ENCODE assay signal across 1 cellular context in the genomic region with DNA sequence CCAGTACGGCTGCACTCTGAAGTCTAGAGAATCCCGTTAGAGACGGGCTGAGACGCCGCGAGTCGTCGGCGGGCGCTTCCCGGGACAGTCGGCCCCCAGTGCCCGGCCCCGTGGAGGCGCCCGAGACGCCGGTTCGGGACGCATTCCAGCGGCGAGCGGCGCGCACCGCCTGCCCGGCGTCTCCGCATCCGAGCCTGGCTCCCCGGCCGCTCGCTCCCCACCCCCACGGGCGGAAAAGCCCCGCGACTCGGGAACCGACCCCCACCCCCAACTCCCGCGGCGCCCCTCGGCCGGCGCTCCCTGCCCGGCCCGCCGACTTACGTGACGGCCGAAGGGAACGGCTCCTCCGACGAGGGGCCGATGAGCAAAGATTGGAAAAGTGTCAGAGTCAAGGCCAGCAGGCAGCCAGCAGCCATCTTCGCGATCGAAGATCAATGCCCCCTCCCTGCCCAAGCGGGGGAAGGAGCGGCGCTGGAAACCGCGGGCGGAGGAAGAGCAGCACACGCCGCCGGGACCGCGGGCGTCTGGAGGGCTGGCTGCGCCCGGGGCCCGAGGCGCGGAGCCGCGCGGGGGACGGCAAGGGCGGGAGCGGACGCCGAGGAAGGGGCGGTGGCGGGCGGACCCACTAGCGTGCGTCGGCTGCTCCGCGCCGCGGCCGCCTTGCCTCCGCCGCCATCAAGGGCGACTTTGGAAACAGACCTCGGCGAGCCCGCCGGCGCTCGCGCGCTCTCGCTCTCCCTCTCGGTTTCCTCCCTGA.
TF ChIP-seq lines count a peak whose summit lies in the region.

A gene (minus strand): TSS at position 734 of the 757 bp plus-strand sequence.

TF ChIP-seq in GM12878, 131 proteins besides CTCF, POLR2A, EP300 and RAD21 (continued from another document):
- TF ChIP-seq, protein P1, sequence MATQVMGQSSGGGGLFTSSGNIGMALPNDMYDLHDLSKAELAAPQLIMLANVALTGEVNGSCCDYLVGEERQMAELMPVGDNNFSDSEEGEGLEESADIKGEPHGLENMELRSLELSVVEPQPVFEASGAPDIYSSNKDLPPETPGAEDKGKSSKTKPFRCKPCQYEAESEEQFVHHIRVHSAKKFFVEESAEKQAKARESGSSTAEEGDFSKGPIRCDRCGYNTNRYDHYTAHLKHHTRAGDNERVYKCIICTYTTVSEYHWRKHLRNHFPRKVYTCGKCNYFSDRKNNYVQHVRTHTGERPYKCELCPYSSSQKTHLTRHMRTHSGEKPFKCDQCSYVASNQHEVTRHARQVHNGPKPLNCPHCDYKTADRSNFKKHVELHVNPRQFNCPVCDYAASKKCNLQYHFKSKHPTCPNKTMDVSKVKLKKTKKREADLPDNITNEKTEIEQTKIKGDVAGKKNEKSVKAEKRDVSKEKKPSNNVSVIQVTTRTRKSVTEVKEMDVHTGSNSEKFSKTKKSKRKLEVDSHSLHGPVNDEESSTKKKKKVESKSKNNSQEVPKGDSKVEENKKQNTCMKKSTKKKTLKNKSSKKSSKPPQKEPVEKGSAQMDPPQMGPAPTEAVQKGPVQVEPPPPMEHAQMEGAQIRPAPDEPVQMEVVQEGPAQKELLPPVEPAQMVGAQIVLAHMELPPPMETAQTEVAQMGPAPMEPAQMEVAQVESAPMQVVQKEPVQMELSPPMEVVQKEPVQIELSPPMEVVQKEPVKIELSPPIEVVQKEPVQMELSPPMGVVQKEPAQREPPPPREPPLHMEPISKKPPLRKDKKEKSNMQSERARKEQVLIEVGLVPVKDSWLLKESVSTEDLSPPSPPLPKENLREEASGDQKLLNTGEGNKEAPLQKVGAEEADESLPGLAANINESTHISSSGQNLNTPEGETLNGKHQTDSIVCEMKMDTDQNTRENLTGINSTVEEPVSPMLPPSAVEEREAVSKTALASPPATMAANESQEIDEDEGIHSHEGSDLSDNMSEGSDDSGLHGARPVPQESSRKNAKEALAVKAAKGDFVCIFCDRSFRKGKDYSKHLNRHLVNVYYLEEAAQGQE (IDR thresholded peaks at IDR 0.05; ENCODE audit: low read depth, low read length): no peak
- peak; percentile 40; the same call in 1 of the 2 replicates for TF ChIP-seq NR2F1 (conservative IDR thresholded peaks at IDR 0.05)
- no peak for TF ChIP-seq WRNIP1 (IDR thresholded peaks at IDR 0.05; ENCODE audit: borderline replicate concordance, low read depth, low read length)
- TF ChIP-seq SMARCA5 (IDR thresholded peaks at IDR 0.05): peak; percentile 54; the same call in 1 of the 2 replicates
- no peak for TF ChIP-seq SMC3 (IDR thresholded peaks at IDR 0.05; ENCODE audit: borderline replicate concordance, low read length)
- no peak for TF ChIP-seq ZNF207 (IDR thresholded peaks at IDR 0.05; ENCODE audit: borderline replicate concordance)
- TF ChIP-seq, protein P2, sequence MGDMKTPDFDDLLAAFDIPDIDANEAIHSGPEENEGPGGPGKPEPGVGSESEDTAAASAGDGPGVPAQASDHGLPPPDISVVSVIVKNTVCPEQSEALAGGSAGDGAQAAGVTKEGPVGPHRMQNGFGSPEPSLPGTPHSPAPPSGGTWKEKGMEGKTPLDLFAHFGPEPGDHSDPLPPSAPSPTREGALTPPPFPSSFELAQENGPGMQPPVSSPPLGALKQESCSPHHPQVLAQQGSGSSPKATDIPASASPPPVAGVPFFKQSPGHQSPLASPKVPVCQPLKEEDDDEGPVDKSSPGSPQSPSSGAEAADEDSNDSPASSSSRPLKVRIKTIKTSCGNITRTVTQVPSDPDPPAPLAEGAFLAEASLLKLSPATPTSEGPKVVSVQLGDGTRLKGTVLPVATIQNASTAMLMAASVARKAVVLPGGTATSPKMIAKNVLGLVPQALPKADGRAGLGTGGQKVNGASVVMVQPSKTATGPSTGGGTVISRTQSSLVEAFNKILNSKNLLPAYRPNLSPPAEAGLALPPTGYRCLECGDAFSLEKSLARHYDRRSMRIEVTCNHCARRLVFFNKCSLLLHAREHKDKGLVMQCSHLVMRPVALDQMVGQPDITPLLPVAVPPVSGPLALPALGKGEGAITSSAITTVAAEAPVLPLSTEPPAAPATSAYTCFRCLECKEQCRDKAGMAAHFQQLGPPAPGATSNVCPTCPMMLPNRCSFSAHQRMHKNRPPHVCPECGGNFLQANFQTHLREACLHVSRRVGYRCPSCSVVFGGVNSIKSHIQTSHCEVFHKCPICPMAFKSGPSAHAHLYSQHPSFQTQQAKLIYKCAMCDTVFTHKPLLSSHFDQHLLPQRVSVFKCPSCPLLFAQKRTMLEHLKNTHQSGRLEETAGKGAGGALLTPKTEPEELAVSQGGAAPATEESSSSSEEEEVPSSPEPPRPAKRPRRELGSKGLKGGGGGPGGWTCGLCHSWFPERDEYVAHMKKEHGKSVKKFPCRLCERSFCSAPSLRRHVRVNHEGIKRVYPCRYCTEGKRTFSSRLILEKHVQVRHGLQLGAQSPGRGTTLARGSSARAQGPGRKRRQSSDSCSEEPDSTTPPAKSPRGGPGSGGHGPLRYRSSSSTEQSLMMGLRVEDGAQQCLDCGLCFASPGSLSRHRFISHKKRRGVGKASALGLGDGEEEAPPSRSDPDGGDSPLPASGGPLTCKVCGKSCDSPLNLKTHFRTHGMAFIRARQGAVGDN (IDR thresholded peaks at IDR 0.05): peak; percentile 61
- TF ChIP-seq BHLHE40 (IDR thresholded peaks at IDR 0.05; ENCODE audit: borderline replicate concordance in 1 of 2, low read depth in 2 of 2, low read length in 1 of 2): peak in 1 of 2 experiments; percentile 59; a peak in 1 of 4 replicates
- TF ChIP-seq, protein P3, sequence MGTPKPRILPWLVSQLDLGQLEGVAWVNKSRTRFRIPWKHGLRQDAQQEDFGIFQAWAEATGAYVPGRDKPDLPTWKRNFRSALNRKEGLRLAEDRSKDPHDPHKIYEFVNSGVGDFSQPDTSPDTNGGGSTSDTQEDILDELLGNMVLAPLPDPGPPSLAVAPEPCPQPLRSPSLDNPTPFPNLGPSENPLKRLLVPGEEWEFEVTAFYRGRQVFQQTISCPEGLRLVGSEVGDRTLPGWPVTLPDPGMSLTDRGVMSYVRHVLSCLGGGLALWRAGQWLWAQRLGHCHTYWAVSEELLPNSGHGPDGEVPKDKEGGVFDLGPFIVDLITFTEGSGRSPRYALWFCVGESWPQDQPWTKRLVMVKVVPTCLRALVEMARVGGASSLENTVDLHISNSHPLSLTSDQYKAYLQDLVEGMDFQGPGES (IDR thresholded peaks at IDR 0.05): no peak
- TF ChIP-seq GATAD2B (conservative IDR thresholded peaks at IDR 0.05; ENCODE audit: low read depth): peak; percentile 73
TF ChIP-seq in GM12878: peak in this region for 9.
